ENCODE assay signal across 24 cellular contexts in genomic region chr6:148720897-148721296, GRCh38.
"Had no signal": no experiment of that assay in that cellular context is flagged by ENCODE, and none has a peak within 500 bp of the region (broad histone marks: within the 10 kb centered on the region; RNA-seq: fewer than 3 reads in every experiment).

No MANE protein-coding gene starts in this region.

- H3K9me3 Mint-ChIP-seq: activated CD4-positive, alpha-beta memory T cell treated with anti-CD3 and anti-CD28 coated beads, Interleukin-2, amount 10 ng/mL, durations not matched to agents 7 days and 5 days; central memory CD8-positive, alpha-beta T cell; stimulated activated naive CD8-positive, alpha-beta T cell treated with anti-CD3 and anti-CD28 coated beads, Interleukin-15, amount 100 ng/mL, for 72 hours had no signal

- H2AFZ ChIP-seq: parathyroid adenoma had no signal

- H3K9ac ChIP-seq: parathyroid adenoma had no signal

- H3K4me1 Mint-ChIP-seq: activated CD4-positive, alpha-beta memory T cell treated with anti-CD3 and anti-CD28 coated beads, Interleukin-2, amount 10 ng/mL, durations not matched to agents 7 days and 5 days; activated CD4-positive, alpha-beta T cell treated with anti-CD3 and anti-CD28 coated beads for 36 hours; activated naive CD8-positive, alpha-beta T cell treated with anti-CD3 and anti-CD28 coated beads, Interleukin-2, amount 50 U/mL, for 24 hours; central memory CD8-positive, alpha-beta T cell; endodermal cell; memory B cell; stimulated activated naive CD8-positive, alpha-beta T cell treated with anti-CD3 and anti-CD28 coated beads, Interleukin-15, amount 100 ng/mL, for 72 hours; T-cell had no signal

- H3K27me3 ChIP-seq: esophagus muscularis mucosa, heart right ventricle, left lung, testis, uterus had no signal

- H3K4me3 Mint-ChIP-seq: activated CD4-positive, alpha-beta memory T cell treated with anti-CD3 and anti-CD28 coated beads, Interleukin-2, amount 10 ng/mL, durations not matched to agents 7 days and 5 days; activated CD4-positive, alpha-beta T cell treated with anti-CD3 and anti-CD28 coated beads for 36 hours; activated naive CD8-positive, alpha-beta T cell treated with anti-CD3 and anti-CD28 coated beads, Interleukin-2, amount 50 U/mL, for 24 hours; activated T-cell treated with anti-CD3 and anti-CD28 coated beads, Interleukin-2, amount 50 U/mL, for 72 hours; central memory CD8-positive, alpha-beta T cell; dendritic cell treated with granulocyte-macrophage colony-stimulating factor and Interleukin-4, amounts not matched to agents 40 ng/mL and 50 ng/mL, for 4 days; endodermal cell; memory B cell; neural crest cell; stimulated activated naive CD8-positive, alpha-beta T cell treated with anti-CD3 and anti-CD28 coated beads, Interleukin-15, amount 100 ng/mL, for 72 hours; T-cell had no signal

- H3K79me2 ChIP-seq: parathyroid adenoma had no signal

- H3K9me3 ChIP-seq: esophagus muscularis mucosa, testis, uterus had no signal

- H3K36me3 ChIP-seq: esophagus muscularis mucosa, heart right ventricle, left lung, uterus had no signal

- H3K36me3 Mint-ChIP-seq: T-cell had no signal

- FAIRE-seq: frontal cortex, islet of Langerhans had no signal

- H3K4me3 ChIP-seq: esophagus muscularis mucosa, heart right ventricle, left lung, testis, uterus had no signal

- H3K4me1 ChIP-seq: esophagus muscularis mucosa, heart right ventricle, left lung, parathyroid adenoma, testis, uterus had no signal

- DNase-seq: activated CD4-positive, alpha-beta memory T cell treated with anti-CD3 and anti-CD28 coated beads, Interleukin-2, amount 10 ng/mL, durations not matched to agents 7 days and 5 days; activated CD4-positive, alpha-beta T cell treated with anti-CD3 and anti-CD28 coated beads for 36 hours; activated CD8-positive, alpha-beta memory T cell treated with anti-CD3 and anti-CD28 coated beads, Interleukin-2, amount 50 U/mL, for 4 hours; activated naive CD8-positive, alpha-beta T cell treated with anti-CD3 and anti-CD28 coated beads, Interleukin-2, amount 50 U/mL, for 24 hours; activated T-cell treated with anti-CD3 and anti-CD28 coated beads, Interleukin-2, amount 50 U/mL, for 72 hours; endodermal cell; heart right ventricle; left lung; retina; stimulated activated CD4-positive, alpha-beta T cell treated with anti-CD3 and anti-CD28 coated beads, Interleukin-15, amount 100 ng/mL, for 24 hours; stimulated activated CD4-positive, alpha-beta T cell treated with anti-CD3 and anti-CD28 coated beads, Interleukin-4, amount 100 ng/mL, for 4 hours; stimulated activated naive CD8-positive, alpha-beta T cell treated with anti-CD3 and anti-CD28 coated beads, Interleukin-15, amount 100 ng/mL, for 72 hours; T-cell; testis; uterus had no signal

- H3K27ac Mint-ChIP-seq: activated CD4-positive, alpha-beta memory T cell treated with anti-CD3 and anti-CD28 coated beads, Interleukin-2, amount 10 ng/mL, durations not matched to agents 7 days and 5 days; activated CD4-positive, alpha-beta T cell treated with anti-CD3 and anti-CD28 coated beads for 36 hours; activated naive CD8-positive, alpha-beta T cell treated with anti-CD3 and anti-CD28 coated beads, Interleukin-2, amount 50 U/mL, for 24 hours; activated T-cell treated with anti-CD3 and anti-CD28 coated beads, Interleukin-2, amount 50 U/mL, for 72 hours; dendritic cell treated with granulocyte-macrophage colony-stimulating factor and Interleukin-4, amounts not matched to agents 40 ng/mL and 50 ng/mL, for 4 days; endodermal cell; memory B cell; stimulated activated naive CD8-positive, alpha-beta T cell treated with anti-CD3 and anti-CD28 coated beads, Interleukin-15, amount 100 ng/mL, for 72 hours; T-cell had no signal

- ATAC-seq: activated CD4-positive, alpha-beta T cell treated with anti-CD3 and anti-CD28 coated beads for 36 hours; activated naive CD8-positive, alpha-beta T cell treated with anti-CD3 and anti-CD28 coated beads, Interleukin-2, amount 50 U/mL, for 24 hours; activated T-cell treated with anti-CD3 and anti-CD28 coated beads, Interleukin-2, amount 50 U/mL, for 72 hours; heart right ventricle; left lung; stimulated activated naive CD8-positive, alpha-beta T cell treated with anti-CD3 and anti-CD28 coated beads, Interleukin-15, amount 100 ng/mL, for 72 hours; T-cell had no signal

- H3K27ac ChIP-seq: esophagus muscularis mucosa, heart right ventricle, left lung, parathyroid adenoma, testis, uterus, VCaP had no signal
